In the genomic region with DNA sequence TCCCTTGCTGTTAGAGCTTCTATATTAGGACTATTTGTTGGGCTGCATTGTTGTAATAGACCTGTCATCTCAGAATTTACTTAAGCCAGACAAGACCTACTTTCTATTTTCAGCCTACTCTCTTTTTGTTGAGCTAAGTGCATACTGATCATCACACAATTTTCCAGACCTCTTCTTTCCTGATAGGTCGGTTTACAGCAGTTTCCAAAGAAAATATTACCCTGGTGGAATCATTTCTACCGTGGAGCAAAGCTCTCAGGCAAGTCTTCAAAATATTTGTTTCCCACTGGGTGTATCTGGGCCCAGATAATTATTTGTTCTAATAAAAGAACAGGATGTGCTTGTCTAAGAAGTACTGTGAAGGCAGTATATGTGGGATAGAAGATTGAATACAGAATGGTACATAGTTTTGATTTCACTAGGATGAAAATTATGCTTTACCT, we compare ENCODE assay signal across 17 cellular contexts.
DNase-seq lines count a peak whose midpoint lies in the region; TF ChIP-seq lines count a peak whose summit lies in the region.
"Had no signal": no experiment of that assay in that cellular context is flagged by ENCODE, and none has a peak within 500 bp of the region (broad histone marks: within the 10 kb centered on the region; RNA-seq: fewer than 3 reads in every experiment).

No MANE protein-coding gene starts in this region.

- peak overlapping the region; percentile 29 for H3K4me2 ChIP-seq in MM.1S (ENCODE audit: low read depth, low read length)

- H3K79me2 ChIP-seq in MM.1S (ENCODE audit: low read length), result no peaks in the 10 kb centered on the region

- H2AFZ ChIP-seq in MM.1S (ENCODE audit: low read length), result 0 out of 2 replicates have a peak overlapping the region, but pooled peaks have one; percentile 25

- no peak for DNase-seq in MM.1S
- no peak for DNase-seq in coronary artery (ENCODE audit: low spot score)
- peak; percentile 23 for DNase-seq in iris pigment epithelial cell (ENCODE audit: low read depth)
- no peak for DNase-seq in GM20000 (ENCODE audit: low spot score)
- DNase-seq in NCI-H2107 treated with DMSO at 0.1 percent for 48 hours (lab: John Stamatoyannopoulos, UW; ENCODE audit: unreplicated experiment), result no peak
- no peak for DNase-seq in NCI-H446 (lab: John Stamatoyannopoulos, UW)
- DNase-seq in iPS-NIHi7 (ENCODE audit: extremely low spot score), result no peak
- DNase-seq: amniotic stem cell; C1 segment of cervical spinal cord; effector CD4-positive, alpha-beta T cell; KG1; NCI-H146; NCI-H510A treated with DMSO at 0.1 percent for 48 hours; Peyer's patch; T-helper 17 cell had no signal

- H3K4me3 ChIP-seq in MM.1S (ENCODE audit: low read length) (no peak overlapping the region), coronary artery (peak overlapping the region; percentile 12), skeletal muscle tissue (ENCODE audit: low read length in 3 of 3) (peak overlapping the region in 2 of 3 donors; percentile 9 to 26)
- H3K4me3 ChIP-seq: lung, Peyer's patch had no signal

- H3K9me3 ChIP-seq in MM.1S (replicated peaks; ENCODE audit: insufficient read depth, low read length) (no peaks in the 10 kb centered on the region), skeletal muscle tissue (ENCODE audit: control insufficient read depth in 3 of 3, low read length in 3 of 3) (no peaks in the 10 kb centered on the region)
- H3K9me3 ChIP-seq: Peyer's patch had no signal

- H3K27me3 ChIP-seq in MM.1S (replicated peaks; ENCODE audit: insufficient read depth, low read length), result no peaks in the 10 kb centered on the region
- no peaks in the 10 kb centered on the region for H3K27me3 ChIP-seq in skeletal muscle tissue (ENCODE audit: control insufficient read depth in 3 of 3, insufficient read depth in 3 of 3, low read length in 3 of 3)
- H3K27me3 ChIP-seq: Peyer's patch had no signal

- TF ChIP-seq CTCF in MM.1S (IDR thresholded peaks at IDR 0.05; ENCODE audit: low read length) (no peak), coronary artery (IDR thresholded peaks at IDR 0.05) (no peak), GM20000 (IDR thresholded peaks at IDR 0.05; ENCODE audit: extremely low read depth, missing control alignments) (no peak)

- H3K27ac ChIP-seq in MM.1S (ENCODE audit: low read length) (peak overlapping the region; percentile 34; the same call in 1 of the 2 replicates), coronary artery (peak overlapping the region; percentile 29 to 75), skeletal muscle tissue (ENCODE audit: low read depth, low read length) (peak overlapping the region; percentile 65)

- H3F3A ChIP-seq in MM.1S (ENCODE audit: insufficient read depth, low read length), result no peaks in the 10 kb centered on the region; the same call in 1 of the 2 replicates

- H3K4me1 ChIP-seq in MM.1S (ENCODE audit: low read length) (peaks cover 16% of the 10 kb centered on the region), skeletal muscle tissue (ENCODE audit: control insufficient read depth in 3 of 3, insufficient read depth in 3 of 3, low read length in 3 of 3) (peaks cover 14 to 17% (median 17%) of the 10 kb centered on the region in 3 donors)
- H3K4me1 ChIP-seq: Peyer's patch had no signal

- H3K9ac ChIP-seq in MM.1S (ENCODE audit: low read length) (no peak overlapping the region), skeletal muscle tissue (ENCODE audit: low read depth in 1 of 3, low read length in 3 of 3) (peak overlapping the region in 2 of 3 donors; percentile 15 to 26)

- H4K20me1 ChIP-seq in MM.1S (ENCODE audit: insufficient read depth, low read length), result no peaks in the 10 kb centered on the region

- H3K36me3 ChIP-seq in MM.1S (replicated peaks; ENCODE audit: insufficient read depth, low read length), result no peaks in the 10 kb centered on the region
- H3K36me3 ChIP-seq in skeletal muscle tissue (ENCODE audit: control insufficient read depth in 3 of 3, insufficient read depth in 3 of 3, low read length in 3 of 3), result no peaks in the 10 kb centered on the region
- H3K36me3 ChIP-seq: Peyer's patch had no signal

- H3K9me2 ChIP-seq in MM.1S (replicated peaks; ENCODE audit: insufficient read depth, low read length), result no peaks in the 10 kb centered on the region
